In genomic region chr12:39782026-39782545, GRCh38 we compare ENCODE assay signal across 19 cellular contexts.
A peak's percentile ranks its signal among the peaks of the same experiment; 100 is the strongest.
DNase-seq lines count a peak whose midpoint lies in the region; ATAC-seq and TF ChIP-seq lines count a peak whose summit lies in the region.
"Had no signal": no experiment of that assay in that cellular context is flagged by ENCODE, and none has a peak within 500 bp of the region (broad histone marks: within the 10 kb centered on the region; RNA-seq: fewer than 3 reads in every experiment).

No MANE protein-coding gene starts in this region.

- no peaks in the 10 kb centered on the region for H3K27me3 Mint-ChIP-seq in CD8-positive, alpha-beta T cell (ENCODE audit: low read depth)
- H3K27me3 Mint-ChIP-seq: CD4-positive, alpha-beta memory T cell had no signal

- H3K4me1 ChIP-seq in lower lobe of right lung = no peaks in the 10 kb centered on the region
- H3K4me1 ChIP-seq in CD8-positive, alpha-beta T cell (ENCODE audit: insufficient read depth, low read length) = no peaks in the 10 kb centered on the region
- no peaks in the 10 kb centered on the region for H3K4me1 ChIP-seq in mammary epithelial cell (ENCODE audit: insufficient read depth, low read length)
- H3K4me1 ChIP-seq: A549, Caco-2 had no signal

- H4K20me1 ChIP-seq in mammary epithelial cell (ENCODE audit: insufficient read depth, low read length) = no peaks in the 10 kb centered on the region

- H2AFZ ChIP-seq in mammary epithelial cell (ENCODE audit: low read depth, low read length) = no peak overlapping the region

- DNase-seq in caudate nucleus (lab: John Stamatoyannopoulos, UW) = peak in 6 of 61 donors; percentile 3 to 43 (median 18)
- no peak for DNase-seq in lower lobe of right lung
- DNase-seq in putamen (ENCODE audit: low spot score) = peak; percentile 7
- no peak for DNase-seq in CD8-positive, alpha-beta T cell
- DNase-seq in cardiac septum (ENCODE audit: low spot score) = no peak
- DNase-seq in mammary epithelial cell = no peak
- DNase-seq: 8988T; ACHN; AML-193; C1 segment of cervical spinal cord; Caco-2; CD4-positive, alpha-beta memory T cell; DMS153; DND-41; GOT3; HFFc6 had no signal

- H3K4me3 Mint-ChIP-seq in CD8-positive, alpha-beta T cell = no peak overlapping the region
- H3K4me3 Mint-ChIP-seq: CD4-positive, alpha-beta memory T cell; HFFc6 had no signal

- H3K27ac Mint-ChIP-seq in CD8-positive, alpha-beta T cell = no peak overlapping the region
- H3K27ac Mint-ChIP-seq: CD4-positive, alpha-beta memory T cell; HFFc6 had no signal

- H3K36me3 Mint-ChIP-seq in CD8-positive, alpha-beta T cell = no peaks in the 10 kb centered on the region

- dilution Hi-C loops in mammary epithelial cell (cut with HindIII; ENCODE audit: low sequenced_read_pairs) = no loop called here

- no peaks in the 10 kb centered on the region for H3K4me1 Mint-ChIP-seq in CD8-positive, alpha-beta T cell (ENCODE audit: low read depth)
- H3K4me1 Mint-ChIP-seq: CD4-positive, alpha-beta memory T cell had no signal

- H3K9me3 Mint-ChIP-seq in CD8-positive, alpha-beta T cell = peaks cover 5% of the 10 kb centered on the region

- H3K27me3 ChIP-seq in lower lobe of right lung (ENCODE audit: low read depth) = no peaks in the 10 kb centered on the region
- no peaks in the 10 kb centered on the region for H3K27me3 ChIP-seq in CD8-positive, alpha-beta T cell (ENCODE audit: insufficient read depth, low read length)
- H3K27me3 ChIP-seq in mammary epithelial cell (ENCODE audit: insufficient read depth, low read length) = no peaks in the 10 kb centered on the region

- no peak overlapping the region for H3K4me3 ChIP-seq in lower lobe of right lung
- no peak overlapping the region for H3K4me3 ChIP-seq in CD8-positive, alpha-beta T cell (ENCODE audit: low read depth, low read length)
- H3K4me3 ChIP-seq in mammary epithelial cell (replicated peaks in 1 of 3; ENCODE audit: insufficient read depth in 1 of 3, low read depth in 2 of 3, low read length in 3 of 3) = no peak overlapping the region
- H3K4me3 ChIP-seq: A549, HAP-1 had no signal

- no peaks in the 10 kb centered on the region for H3K36me3 ChIP-seq in lower lobe of right lung
- no peaks in the 10 kb centered on the region for H3K36me3 ChIP-seq in CD8-positive, alpha-beta T cell (ENCODE audit: insufficient read depth, low read length)
- no peaks in the 10 kb centered on the region for H3K36me3 ChIP-seq in mammary epithelial cell (ENCODE audit: insufficient read depth, low read length)
- H3K36me3 ChIP-seq: HAP-1 had no signal

- BruUV-seq in mammary epithelial cell (replicated peaks; lab: Mats Ljungman, UMichigan) = no TSS peak

- intact Hi-C loops in lower lobe of right lung (cut with DNase I) (no loop called here), cardiac septum (cut with DNase I) (no loop called here), mammary epithelial cell (cut with micrococcal nuclease) (no loop called here)
- intact Hi-C loops in CD8-positive, alpha-beta T cell (cut with DNase I, micrococcal nuclease) = no loop called here

- H3K9ac ChIP-seq in mammary epithelial cell (ENCODE audit: insufficient read depth, low read length) = no peak overlapping the region

- H3K4me2 ChIP-seq in mammary epithelial cell (ENCODE audit: insufficient read depth, low read depth, low read length) = no peak overlapping the region
- H3K4me2 ChIP-seq: A549 had no signal

- ATAC-seq in lower lobe of right lung (peak in 1 of 2 donors; percentile 50), HG02678 (IDR thresholded peaks at IDR 0.05; ENCODE audit: unreplicated experiment) (no peak)
- ATAC-seq in CD8-positive, alpha-beta T cell = no peak
- ATAC-seq: A549 had no signal

- TF ChIP-seq CTCF in lower lobe of right lung (IDR thresholded peaks at IDR 0.05) (no peak), mammary epithelial cell (conservative IDR thresholded peaks at IDR 0.05 in 1 of 2, IDR thresholded peaks at IDR 0.05 in 1 of 2; ENCODE audit: extremely low read depth in 1 of 2, insufficient read depth in 1 of 2, low read depth in 1 of 2, low read length in 2 of 2) (no peak)
- TF ChIP-seq CTCF in CD8-positive, alpha-beta T cell (IDR thresholded peaks at IDR 0.05) = no peak

- CTCF ChIA-PET in CD8-positive, alpha-beta T cell (lab: Charles Lee) = no interaction called here
- CTCF ChIA-PET in mammary epithelial cell (lab: Charles Lee; ENCODE audit: low non-redundant PET) = no interaction called here

- H3K27ac ChIP-seq in caudate nucleus (ENCODE audit: low read depth, low read length) (peak overlapping the region; percentile 55), lower lobe of right lung (peak overlapping the region; percentile 3), mammary epithelial cell (ENCODE audit: insufficient read depth, low read depth, low read length) (no peak overlapping the region)
- no peak overlapping the region for H3K27ac ChIP-seq in CD8-positive, alpha-beta T cell (ENCODE audit: low read depth, low read length)
- H3K27ac ChIP-seq: A549 had no signal

- 56% methylated on average over 7 of the region's 7 CpGs for WGBS in mammary epithelial cell (ENCODE audit: low coverage, missing lambda C conversion rate)

- in situ Hi-C loops in mammary epithelial cell (cut with MboI; ENCODE audit: low sequenced_read_pairs in 2 of 2) = no loop called here

- no peaks in the 10 kb centered on the region for H3K79me2 ChIP-seq in mammary epithelial cell (ENCODE audit: insufficient read depth, low read length)

- POLR2A ChIA-PET in CD8-positive, alpha-beta T cell (lab: Charles Lee) = no interaction called here

- H3K9me3 ChIP-seq in lower lobe of right lung (no peaks in the 10 kb centered on the region), mammary epithelial cell (replicated peaks; ENCODE audit: insufficient read depth, low read length) (no peaks in the 10 kb centered on the region)
- no peaks in the 10 kb centered on the region for H3K9me3 ChIP-seq in CD8-positive, alpha-beta T cell (ENCODE audit: low read length)
- H3K9me3 ChIP-seq: A549, Caco-2, HAP-1 had no signal

Comparison
In these comparisons a context has a peak if more than half of its experiments do, and no peak if none do; other contexts are left out.
1. H3K27ac ChIP-seq: peak in caudate nucleus (single experiment) and lower lobe of right lung (single experiment); none in CD8-positive, alpha-beta T cell (single experiment) and mammary epithelial cell (single experiment).